1 cellular context compared by ENCODE assay signal in genomic region chr19:51354742-51355148, GRCh38.
A peak's percentile ranks its signal among the peaks of the same experiment; 100 is the strongest.
TF ChIP-seq lines count a peak whose summit lies in the region.

No MANE protein-coding gene starts in this region.

TF ChIP-seq in HepG2, 621 proteins besides CTCF, POLR2A, EP300 and RAD21 (continued from another document and continues in another):
- TF ChIP-seq CERS6 (CRISPR knock-in tag; IDR thresholded peaks at IDR 0.05) (no peak), MXD4 (CRISPR knock-in tag; IDR thresholded peaks at IDR 0.05) (no peak), GTF2F1 (IDR thresholded peaks at IDR 0.05; ENCODE audit: low read length) (no peak), PLRG1 (conservative IDR thresholded peaks at IDR 0.05) (no peak), ZNF646 (CRISPR knock-in tag; IDR thresholded peaks at IDR 0.05) (no peak), ZNF75D (CRISPR knock-in tag; IDR thresholded peaks at IDR 0.05; ENCODE audit: borderline replicate concordance) (no peak), ZNF225 (CRISPR knock-in tag; IDR thresholded peaks at IDR 0.05) (no peak), ZBTB3 (CRISPR knock-in tag; IDR thresholded peaks at IDR 0.05; ENCODE audit: borderline replicate concordance, low read depth) (no peak), ZBTB20 (CRISPR knock-in tag; IDR thresholded peaks at IDR 0.05; ENCODE audit: borderline replicate concordance, low read depth) (peak; percentile 69; the same call in 1 of the 2 replicates), CSRNP1 (CRISPR knock-in tag; IDR thresholded peaks at IDR 0.05) (no peak), RELA (CRISPR knock-in tag; IDR thresholded peaks at IDR 0.05) (no peak), ZKSCAN8 (CRISPR knock-in tag; IDR thresholded peaks at IDR 0.05; ENCODE audit: borderline replicate concordance) (no peak; the same call in 1 of the 2 replicates), HMGA1 (CRISPR knock-in tag; conservative IDR thresholded peaks at IDR 0.05) (no peak), EZH2 (conservative IDR thresholded peaks at IDR 0.05; ENCODE audit: low read depth, low read length) (no peak), ZNF672 (CRISPR knock-in tag; IDR thresholded peaks at IDR 0.05) (no peak), E2F5 (CRISPR knock-in tag; conservative IDR thresholded peaks at IDR 0.05) (no peak), ZNF660 (CRISPR knock-in tag; IDR thresholded peaks at IDR 0.05; ENCODE audit: borderline replicate concordance, low read depth) (no peak), HMG20B (CRISPR knock-in tag; conservative IDR thresholded peaks at IDR 0.05) (no peak; the same call in 1 of the 2 replicates), CHCHD3 (CRISPR knock-in tag; IDR thresholded peaks at IDR 0.05) (no peak), POLR2AphosphoS5 (IDR thresholded peaks at IDR 0.05; ENCODE audit: low read depth, low read length) (peak; percentile 7; the same call in 1 of the 2 replicates), NFYB (CRISPR knock-in tag; IDR thresholded peaks at IDR 0.05) (no peak), ZNF772 (CRISPR knock-in tag; IDR thresholded peaks at IDR 0.05) (no peak), PREB (CRISPR knock-in tag; IDR thresholded peaks at IDR 0.05) (no peak), ASH2L (IDR thresholded peaks at IDR 0.05; ENCODE audit: insufficient read length, low read depth, low read length) (no peak), MEIS2 (CRISPR knock-in tag; IDR thresholded peaks at IDR 0.05) (peak; percentile 86; the same call in 1 of the 2 replicates), MBNL3 (CRISPR knock-in tag; conservative IDR thresholded peaks at IDR 0.05) (no peak), ZNF292 (CRISPR knock-in tag; IDR thresholded peaks at IDR 0.05; ENCODE audit: borderline replicate concordance, low read depth) (no peak), U2AF2 (IDR thresholded peaks at IDR 0.05; ENCODE audit: low read depth, low read length) (no peak), FOSL2 (CRISPR knock-in tag; IDR thresholded peaks at IDR 0.05) (peak; percentile 68), AGO1 (IDR thresholded peaks at IDR 0.05; ENCODE audit: low read depth, low read length, poor library complexity, severe bottlenecking) (no peak), TERF1 (CRISPR knock-in tag; IDR thresholded peaks at IDR 0.05) (no peak), PHF5A (CRISPR knock-in tag; IDR thresholded peaks at IDR 0.05; ENCODE audit: low read depth, unreplicated experiment) (no peak), MXD1 (CRISPR knock-in tag; IDR thresholded peaks at IDR 0.05) (no peak), ZNF710 (CRISPR knock-in tag; IDR thresholded peaks at IDR 0.05; ENCODE audit: borderline replicate concordance) (no peak), CBX2 (IDR thresholded peaks at IDR 0.05; ENCODE audit: low read depth, low read length) (no peak), CBX2 (CRISPR knock-in tag; IDR thresholded peaks at IDR 0.05; ENCODE audit: low read depth) (no peak), WIZ (CRISPR knock-in tag; IDR thresholded peaks at IDR 0.05) (no peak), TBX2 (CRISPR knock-in tag; IDR thresholded peaks at IDR 0.05; ENCODE audit: borderline replicate concordance) (peak; percentile 57; the same call in 1 of the 2 replicates), ZNF589 (CRISPR knock-in tag; conservative IDR thresholded peaks at IDR 0.05) (peak; percentile 12; the same call in 1 of the 2 replicates), ZNF512B (CRISPR knock-in tag; IDR thresholded peaks at IDR 0.05; ENCODE audit: borderline replicate concordance) (no peak; the same call in 1 of the 2 replicates), PCBP2 (optimal IDR thresholded peaks at IDR 0.05; ENCODE audit: low read depth, low read length, poor library complexity, severe bottlenecking) (no peak), ZNF143 (CRISPR knock-in tag; IDR thresholded peaks at IDR 0.05) (no peak), HIC2 (CRISPR knock-in tag; IDR thresholded peaks at IDR 0.05; ENCODE audit: low read depth) (no peak), ATF3 (CRISPR knock-in tag; IDR thresholded peaks at IDR 0.05) (no peak)
